In the genomic region with DNA sequence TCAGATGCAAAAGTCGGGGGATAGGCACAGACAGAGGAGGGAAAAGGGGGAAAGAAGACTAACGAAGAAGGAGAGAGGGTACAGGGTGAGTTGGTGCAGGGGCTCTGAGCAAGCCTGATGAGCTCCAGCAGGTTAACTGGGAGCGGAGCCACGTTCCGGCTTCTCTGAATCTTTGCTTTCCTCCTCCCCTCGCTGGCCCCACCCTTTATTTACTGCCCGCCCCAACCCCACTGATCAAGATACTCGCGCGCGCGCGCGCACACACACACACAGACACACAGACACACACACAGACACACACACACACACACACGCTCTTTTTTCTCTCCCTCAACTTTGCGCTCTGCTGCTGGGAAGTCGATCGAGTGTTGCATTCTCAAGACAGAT, we compare ENCODE assay signal across 11 cellular contexts. TPM values are rescaled to one million over a fixed set of nuclear protein-coding genes. Genes with fewer than 3 reads are reported as not detected.
A peak's percentile ranks its signal among the peaks of the same experiment; 100 is the strongest.
DNase-seq lines count a peak whose midpoint lies in the region; ATAC-seq, FAIRE-seq and TF ChIP-seq lines count a peak whose summit lies in the region.
"Had no signal": no experiment of that assay in that cellular context is flagged by ENCODE, and none has a peak within 500 bp of the region (broad histone marks: within the 10 kb centered on the region; RNA-seq: fewer than 3 reads in every experiment).

A gene (minus strand): TSS at position 138 of the 387 bp plus-strand sequence.

- no peak within 1 kb of the TSS for H3K56ac ChIP-seq in IMR-90 (ENCODE audit: extremely low read depth, insufficient read depth, low read length)

- H3K79me1 ChIP-seq in IMR-90 (ENCODE audit: low read depth in 1 of 2, low read length in 2 of 2), result no peaks in the 10 kb centered on the region
- H3K79me1 ChIP-seq in mesenchymal stem cell (replicated peaks; ENCODE audit: low read length, poor library complexity, severe bottlenecking), result no peaks in the 10 kb centered on the region

- CTCF ChIA-PET in IMR-90 (lab: Yijun Ruan, JAX), result no interaction called here

- in situ Hi-C loops in IMR-90 (cut with MboI; ENCODE audit: low sequenced_read_pairs), result no loop called here

- H3K4me2 ChIP-seq in IMR-90 (ENCODE audit: low read depth, low read length) (peak within 1 kb of the TSS; percentile 75), mesenchymal stem cell (ENCODE audit: low read length, poor library complexity, severe bottlenecking) (peak within 1 kb of the TSS; percentile 84)

- no peaks in the 10 kb centered on the region for H3K36me3 ChIP-seq in ACC112 (ENCODE audit: insufficient read depth, low read length)
- no peaks in the 10 kb centered on the region for H3K36me3 ChIP-seq in IMR-90 (ENCODE audit: control insufficient read depth, insufficient read depth, low read length)
- H3K36me3 ChIP-seq in mesenchymal stem cell (ENCODE audit: control insufficient read depth in 1 of 2, insufficient read depth in 2 of 2, low read depth in 1 of 2, low read length in 2 of 2), result no peaks in the 10 kb centered on the region

- TF ChIP-seq CTCF in IMR-90 (conservative IDR thresholded peaks at IDR 0.05; ENCODE audit: low read depth, low read length), result no peak
- TF ChIP-seq CTCF in choroid plexus epithelial cell (conservative IDR thresholded peaks at IDR 0.05; ENCODE audit: low read depth, low read length), result no peak

- no peak within 1 kb of the TSS for H3K14ac ChIP-seq in IMR-90 (replicated peaks; ENCODE audit: low read depth, low read length)
- H3K14ac ChIP-seq in mesenchymal stem cell (ENCODE audit: low read length in 2 of 2), result no peak within 1 kb of the TSS

- no peak within 1 kb of the TSS for H4K91ac ChIP-seq in IMR-90 (ENCODE audit: insufficient read depth, low read depth, low read length)
- no peak within 1 kb of the TSS for H4K91ac ChIP-seq in mesenchymal stem cell (ENCODE audit: low read length)

- ATAC-seq in IMR-90 (ENCODE audit: low read depth), result peak; percentile 42
- ATAC-seq in HG03460 (IDR thresholded peaks at IDR 0.05; ENCODE audit: unreplicated experiment), result no peak
- no peak for ATAC-seq in HG03354 (IDR thresholded peaks at IDR 0.05; ENCODE audit: poor library complexity, severe bottlenecking, unreplicated experiment)
- ATAC-seq: stimulated activated naive B cell treated with anti-CD40 and anti-IgM and Interleukin-4, amounts not matched to agents 10 μg/mL and 1 μg/mL and 100 μg/mL, for 72 hours had no signal

- TF ChIP-seq POLR2A in IMR-90 (IDR thresholded peaks at IDR 0.05; ENCODE audit: low read depth, low read length) (no peak), GM12892 (IDR thresholded peaks at IDR 0.05; ENCODE audit: low read depth, low read length) (no peak)

- H2AFZ ChIP-seq in ACC112 (ENCODE audit: low read length, unreplicated experiment) (peak within 1 kb of the TSS; percentile 40), IMR-90 (replicated peaks; ENCODE audit: low read length, poor library complexity) (peak within 1 kb of the TSS; percentile 74), mesenchymal stem cell (ENCODE audit: low read depth, low read length) (no peak within 1 kb of the TSS)

- no peaks in the 10 kb centered on the region for H4K20me1 ChIP-seq in IMR-90 (ENCODE audit: insufficient read depth, low read length)

- peaks cover 84% of the 10 kb centered on the region for H3K27me3 ChIP-seq in ACC112 (ENCODE audit: insufficient read depth, low read length)
- H3K27me3 ChIP-seq in IMR-90 (ENCODE audit: control insufficient read depth, insufficient read depth, low read length), result peaks cover 20% of the 10 kb centered on the region
- peaks cover 52 to 71% of the 10 kb centered on the region in 2 experiments for H3K27me3 ChIP-seq in mesenchymal stem cell (ENCODE audit: control insufficient read depth in 1 of 2, insufficient read depth in 1 of 2, low read length in 2 of 2)

- H3K9me1 ChIP-seq in IMR-90 (ENCODE audit: insufficient read depth, low read length), result no peaks in the 10 kb centered on the region

- FAIRE-seq in RCC 7860 (lab: Jason Lieb, UNC) (no peak), GM12892 (lab: Jason Lieb, UNC) (no peak)

- H3K4me1 ChIP-seq in ACC112 (ENCODE audit: control insufficient read depth, insufficient read depth, low read length, unreplicated experiment) (no peaks in the 10 kb centered on the region), IMR-90 (ENCODE audit: control insufficient read depth, insufficient read depth, low read length) (no peaks in the 10 kb centered on the region), mesenchymal stem cell (ENCODE audit: control insufficient read depth, insufficient read depth, low read depth, low read length) (peaks cover 9% of the 10 kb centered on the region)

- no peak within 1 kb of the TSS for H2AK5ac ChIP-seq in IMR-90 (ENCODE audit: low read depth, low read length)
- no peak within 1 kb of the TSS for H2AK5ac ChIP-seq in mesenchymal stem cell (ENCODE audit: low read length, severe bottlenecking)

- DNase-seq in IMR-90, result no peak
- DNase-seq in choroid plexus epithelial cell (ENCODE audit: low read depth), result peak; percentile 10
- DNase-seq in mesenchymal stem cell, result no peak
- no peak for DNase-seq in RCC 7860 (ENCODE audit: low spot score)
- DNase-seq in GM12892 (ENCODE audit: insufficient read length), result no peak
- DNase-seq: activated CD4-positive, alpha-beta T cell treated with anti-CD3 and anti-CD28 coated beads for 48 hours; DMS 273 treated with DMSO at 0.1 percent for 48 hours; stimulated activated naive B cell treated with anti-CD40 and anti-IgM and Interleukin-4, amounts not matched to agents 10 μg/mL and 1 μg/mL and 100 μg/mL, for 72 hours had no signal

- H4K8ac ChIP-seq in IMR-90 (ENCODE audit: low read depth in 2 of 2, low read length in 2 of 2) (no peak within 1 kb of the TSS), mesenchymal stem cell (ENCODE audit: low read length) (no peak within 1 kb of the TSS)

- no peak within 1 kb of the TSS for H2BK15ac ChIP-seq in IMR-90 (ENCODE audit: low read depth, low read length)
- H2BK15ac ChIP-seq in mesenchymal stem cell (ENCODE audit: low read depth, poor library complexity, severe bottlenecking), result no peak within 1 kb of the TSS

- no peak within 1 kb of the TSS for H3K4ac ChIP-seq in IMR-90 (ENCODE audit: low read depth, low read length)
- H3K4ac ChIP-seq in mesenchymal stem cell (ENCODE audit: low read depth in 1 of 2, low read length in 2 of 2), result no peak within 1 kb of the TSS

- WGBS in IMR-90 (ENCODE audit: extremely low coverage in 2 of 2, insufficient read length in 1 of 2), 2 experiments, result no CpG with 5 or more reads among the region's 18 CpGs
- WGBS in mesenchymal stem cell, result 2% methylated on average over 18 of the region's 18 CpGs

- no peaks in the 10 kb centered on the region for H3K79me2 ChIP-seq in ACC112 (ENCODE audit: control insufficient read depth, insufficient read depth, low read length, unreplicated experiment)

- H3K9me3 ChIP-seq in IMR-90 (ENCODE audit: control insufficient read depth, insufficient read depth, low read length), result no peaks in the 10 kb centered on the region
- H3K9me3 ChIP-seq in mesenchymal stem cell (ENCODE audit: control insufficient read depth, low read length), result no peaks in the 10 kb centered on the region

- no peak within 1 kb of the TSS for H2AK9ac ChIP-seq in IMR-90 (replicated peaks; ENCODE audit: low read depth, low read length, poor library complexity)

- intact Hi-C loops in IMR-90 (cut with micrococcal nuclease), result no loop called here

- H3K4me3 ChIP-seq in ACC112 (ENCODE audit: low read depth, low read length) (peak within 1 kb of the TSS; percentile 70), IMR-90 (ENCODE audit: insufficient read depth, low read depth, low read length) (no peak within 1 kb of the TSS), choroid plexus epithelial cell (ENCODE audit: low read depth, low read length) (peak within 1 kb of the TSS; percentile 45), mesenchymal stem cell (ENCODE audit: insufficient read depth in 1 of 2, low read depth in 1 of 2, low read length in 2 of 2) (peak within 1 kb of the TSS; percentile 52 to 76)

- BruUV-seq in IMR-90 (replicated peaks; lab: Mats Ljungman, UMichigan), result no TSS peak

- no peak within 1 kb of the TSS for H2BK20ac ChIP-seq in IMR-90 (ENCODE audit: low read depth, low read length)

- no peak within 1 kb of the TSS for H4K5ac ChIP-seq in IMR-90 (ENCODE audit: low read depth, low read length)

- dilution Hi-C loops in IMR-90 (cut with HindIII; ENCODE audit: low sequenced_read_pairs, unreplicated experiment), result no loop called here

- H3K23ac ChIP-seq in IMR-90 (ENCODE audit: low read depth, low read length), result no peak within 1 kb of the TSS
- H3K23ac ChIP-seq in mesenchymal stem cell (ENCODE audit: low read length in 2 of 2), result peak within 1 kb of the TSS in 1 of 2 experiments; percentile 9

- TF ChIP-seq RAD21 in IMR-90 (IDR thresholded peaks at IDR 0.05; ENCODE audit: low read length), result no peak

- H3K27ac ChIP-seq in ACC112 (ENCODE audit: low read depth, low read length) (no peak within 1 kb of the TSS), IMR-90 (ENCODE audit: insufficient read depth, low read length) (no peak within 1 kb of the TSS), mesenchymal stem cell (ENCODE audit: low read length, poor library complexity, severe bottlenecking) (no peak within 1 kb of the TSS)

- H2BK5ac ChIP-seq in IMR-90 (ENCODE audit: low read depth, low read length, poor library complexity, severe bottlenecking) (no peak within 1 kb of the TSS), mesenchymal stem cell (ENCODE audit: low read depth, low read length, poor library complexity, severe bottlenecking) (no peak within 1 kb of the TSS)

- no peak within 1 kb of the TSS for H3K18ac ChIP-seq in IMR-90 (ENCODE audit: low read depth, low read length)
- H3K18ac ChIP-seq in mesenchymal stem cell (ENCODE audit: low read depth in 1 of 2, low read length in 2 of 2), result no peak within 1 kb of the TSS

- H2BK120ac ChIP-seq in IMR-90 (ENCODE audit: low read depth, low read length) (no peak within 1 kb of the TSS), mesenchymal stem cell (ENCODE audit: low read depth, low read length) (no peak within 1 kb of the TSS)

- H2BK12ac ChIP-seq in mesenchymal stem cell (ENCODE audit: low read length in 2 of 2), result no peak within 1 kb of the TSS

- H3K9ac ChIP-seq in IMR-90 (ENCODE audit: low read depth, low read length) (no peak within 1 kb of the TSS), mesenchymal stem cell (ENCODE audit: low read length) (no peak within 1 kb of the TSS)

- POLR2A ChIA-PET in IMR-90 (lab: Charles Lee; ENCODE audit: unreplicated experiment), result no interaction called here

RNA-seq across cellular contexts. Expression of the gene that starts here (rescaled TPM):
- total RNA-seq in IMR-90 (2012; rRNA removed), result not detected in 2 replicates
- polyA plus RNA-seq in IMR-90 (2012; rRNA removed), result not detected in 2 replicates
- polyA plus RNA-seq in IMR-90 (2012; cell fraction: cytosol; rRNA removed), result not detected in 2 replicates
- not detected in 2 replicates for polyA plus RNA-seq in IMR-90 (2012; cell fraction: nucleus; rRNA removed; ENCODE audit: low replicate concordance)
- polyA plus RNA-seq in mesenchymal stem cell (2013, experiment 1 of 2), result 0.01 TPM
- polyA plus RNA-seq in mesenchymal stem cell (2013, experiment 2 of 2), result not detected
- polyA plus RNA-seq in GM12892 (2012; ENCODE audit: missing spikeins), result not detected

Comparison
In these comparisons a context has a peak if more than half of its experiments do, and no peak if none do; other contexts are left out.
1. Peak in ATAC-seq and H3K4me2 ChIP-seq in IMR-90; RNA of the gene not detected or under 1 TPM.